Comparison of ENCODE assay signal across 11 cellular contexts in genomic region chr19:5561559-5561958, GRCh38. TPM values are rescaled to one million over a fixed set of nuclear protein-coding genes. Genes with fewer than 3 reads are reported as not detected.
DNase-seq lines count a peak whose midpoint lies in the region; ATAC-seq and TF ChIP-seq lines count a peak whose summit lies in the region.
"Had no signal": no experiment of that assay in that cellular context is flagged by ENCODE, and none has a peak within 500 bp of the region (broad histone marks: within the 10 kb centered on the region; RNA-seq: fewer than 3 reads in every experiment).

No MANE protein-coding gene starts in this region.

- TF ChIP-seq EP300 in SK-N-SH (IDR thresholded peaks at IDR 0.05; ENCODE audit: borderline replicate concordance in 1 of 2, low read depth in 1 of 2, low read length in 1 of 2): no peak

- CTCF ChIA-PET in SK-N-SH (lab: Yijun Ruan, JAX): interaction anchor here (0.8 to 1.3 kb wide), 8 partner anchors 11 to 757 kb away, joined by 3 to 4 read pairs (median 4); no protein-coding TSS in a partner anchor
- CTCF ChIA-PET in PC-3 (lab: Charles Lee): interaction anchor here (0.5 to 1.5 kb wide), 2 partner anchors 14 to 174 kb away, joined by 3 to 5 read pairs; no protein-coding TSS in a partner anchor

- TF ChIP-seq CTCF in SK-N-SH (IDR thresholded peaks at IDR 0.05) (peak; percentile 54), PC-3 (conservative IDR thresholded peaks at IDR 0.05; ENCODE audit: low read depth, low read length) (peak; percentile 88), fibroblast of mammary gland (conservative IDR thresholded peaks at IDR 0.05; ENCODE audit: control insufficient read depth, insufficient read depth, low read depth, low read length) (peak; percentile 47), upper lobe of right lung (IDR thresholded peaks at IDR 0.05) (peak; percentile 26), lower lobe of right lung (IDR thresholded peaks at IDR 0.05) (no peak)

- no peak for ATAC-seq in SK-N-SH treated with all-trans-retinoic acid at 6 μM for 48 hours
- ATAC-seq in PC-3: no peak
- no peak for ATAC-seq in upper lobe of right lung
- no peak for ATAC-seq in lower lobe of right lung

- H4K20me1 ChIP-seq in SK-N-SH (ENCODE audit: insufficient read depth) (no peaks in the 10 kb centered on the region), PC-3 (ENCODE audit: low read length) (no peaks in the 10 kb centered on the region)

- WGBS in SK-N-SH (ENCODE audit: low lambda C conversion rate): 83% methylated on average over 6 of the region's 6 CpGs

- H3K9me3 ChIP-seq in SK-N-SH (no peaks in the 10 kb centered on the region), PC-3 (ENCODE audit: low read length) (no peaks in the 10 kb centered on the region), upper lobe of right lung (peaks cover 5% of the 10 kb centered on the region), lower lobe of right lung (no peaks in the 10 kb centered on the region)

- H3K9ac ChIP-seq in SK-N-SH (no peak overlapping the region), PC-3 (ENCODE audit: low read length) (no peak overlapping the region)

- H3K27ac ChIP-seq in SK-N-SH (ENCODE audit: low read depth in 2 of 2, low read length in 1 of 2) (no peak overlapping the region), PC-3 (ENCODE audit: low read length) (no peak overlapping the region), upper lobe of right lung (no peak overlapping the region), lower lobe of right lung (no peak overlapping the region)
- H3K27ac ChIP-seq: tibial nerve had no signal

- H2AFZ ChIP-seq in SK-N-SH (ENCODE audit: low read depth) (no peak overlapping the region), PC-3 (ENCODE audit: low read length) (no peak overlapping the region)

- H3K9me2 ChIP-seq in SK-N-SH (no peaks in the 10 kb centered on the region), PC-3 (replicated peaks; ENCODE audit: low read length) (no peaks in the 10 kb centered on the region)

- H3K79me2 ChIP-seq in SK-N-SH (ENCODE audit: insufficient read depth) (no peaks in the 10 kb centered on the region), PC-3 (ENCODE audit: low read length) (no peaks in the 10 kb centered on the region)

- POLR2A ChIA-PET in SK-N-SH (lab: Yijun Ruan, JAX) (no interaction called here), PC-3 (lab: Charles Lee; ENCODE audit: unreplicated experiment) (no interaction called here)

- H3K36me3 ChIP-seq in SK-N-SH (replicated peaks in 1 of 2; ENCODE audit: control insufficient read depth in 1 of 2, insufficient read depth in 2 of 2, low read length in 1 of 2) (no peaks in the 10 kb centered on the region), PC-3 (ENCODE audit: low read depth, low read length) (no peaks in the 10 kb centered on the region), upper lobe of right lung (no peaks in the 10 kb centered on the region), lower lobe of right lung (no peaks in the 10 kb centered on the region)

- peaks cover 14% of the 10 kb centered on the region for H3K27me3 ChIP-seq in SK-N-SH (ENCODE audit: insufficient read depth)
- peaks cover 8% of the 10 kb centered on the region for H3K27me3 ChIP-seq in PC-3 (ENCODE audit: low read length)
- peaks cover 41% of the 10 kb centered on the region for H3K27me3 ChIP-seq in upper lobe of right lung
- H3K27me3 ChIP-seq in lower lobe of right lung (ENCODE audit: low read depth): peaks cover 29% of the 10 kb centered on the region

- H3K4me3 ChIP-seq in SK-N-SH (ENCODE audit: low read depth in 2 of 2, low read length in 1 of 2): no peak overlapping the region
- no peak overlapping the region for H3K4me3 ChIP-seq in PC-3 (ENCODE audit: low read length)
- no peak overlapping the region for H3K4me3 ChIP-seq in fibroblast of mammary gland (ENCODE audit: control insufficient read depth, low read depth, low read length)
- H3K4me3 ChIP-seq in upper lobe of right lung: no peak overlapping the region
- no peak overlapping the region for H3K4me3 ChIP-seq in lower lobe of right lung
- H3K4me3 ChIP-seq: tibial nerve had no signal

- H3K4me1 ChIP-seq in SK-N-SH (ENCODE audit: control insufficient read depth in 1 of 2, insufficient read depth in 2 of 2, low read depth in 1 of 2, low read length in 1 of 2) (no peaks in the 10 kb centered on the region; a peak in 1 of 4 replicates), PC-3 (ENCODE audit: insufficient read depth, low read length) (no peaks in the 10 kb centered on the region), upper lobe of right lung (no peaks in the 10 kb centered on the region), lower lobe of right lung (no peaks in the 10 kb centered on the region)
- H3K4me1 ChIP-seq: tibial nerve had no signal

- no peak for TF ChIP-seq RAD21 in SK-N-SH (IDR thresholded peaks at IDR 0.05; ENCODE audit: low read length)

- BruUV-seq in PC-3 (replicated peaks; lab: Mats Ljungman, UMichigan): no TSS peak

- H3F3A ChIP-seq in SK-N-SH (replicated peaks; ENCODE audit: insufficient read depth): no peaks in the 10 kb centered on the region
- H3F3A ChIP-seq in PC-3 (ENCODE audit: low read length, unreplicated experiment): no peaks in the 10 kb centered on the region

- peak; percentile 28 for DNase-seq in SK-N-SH
- peak; percentile 55 for DNase-seq in PC-3
- DNase-seq in fibroblast of mammary gland (ENCODE audit: low read depth): no peak
- no peak for DNase-seq in upper lobe of right lung
- no peak for DNase-seq in hepatic stellate cell (ENCODE audit: low spot score)
- no peak for DNase-seq in lower lobe of right lung
- DNase-seq in NCI-H2107 treated with DMSO at 0.1 percent for 48 hours (lab: John Stamatoyannopoulos, UW; ENCODE audit: unreplicated experiment): no peak
- DNase-seq: central memory CD4-positive, alpha-beta T cell; NCI-H187 treated with DMSO at 0.1 percent for 48 hours had no signal

- intact Hi-C loops in PC-3 (cut with micrococcal nuclease): no loop called here
- intact Hi-C loops in upper lobe of right lung (cut with DNase I): no loop called here
- intact Hi-C loops in lower lobe of right lung (cut with DNase I): no loop called here

- no peak overlapping the region for H3K4me2 ChIP-seq in SK-N-SH
- H3K4me2 ChIP-seq in PC-3 (ENCODE audit: low read length): no peak overlapping the region

TF ChIP-seq in SK-N-SH, 30 proteins besides CTCF, POLR2A, EP300 and RAD21 (continues in another document):
- TF ChIP-seq NRF1 (IDR thresholded peaks at IDR 0.05; ENCODE audit: low read depth, low read length): no peak
- TF ChIP-seq RXRA (IDR thresholded peaks at IDR 0.05; ENCODE audit: borderline replicate concordance, low read depth): no peak
- no peak for TF ChIP-seq FOXJ3 (CRISPR knock-in tag; IDR thresholded peaks at IDR 0.05)
- no peak for TF ChIP-seq TEAD4 (IDR thresholded peaks at IDR 0.05; ENCODE audit: borderline replicate concordance, insufficient read depth)

TF ChIP-seq in SK-N-SH treated with all-trans-retinoic acid at 6 μM for 48 hours, 23 proteins besides CTCF, POLR2A, EP300 and RAD21:
- TF ChIP-seq ISL1 (CRISPR knock-in tag; IDR thresholded peaks at IDR 0.05): no peak
- no peak for TF ChIP-seq GLIS3 (CRISPR knock-in tag; IDR thresholded peaks at IDR 0.05)
- TF ChIP-seq PATZ1 (CRISPR knock-in tag; IDR thresholded peaks at IDR 0.05; ENCODE audit: borderline replicate concordance): no peak
- TF ChIP-seq TCF4 (CRISPR knock-in tag; IDR thresholded peaks at IDR 0.05; ENCODE audit: borderline replicate concordance): no peak
- no peak for TF ChIP-seq RARB (CRISPR knock-in tag; IDR thresholded peaks at IDR 0.05)
- no peak for TF ChIP-seq OSR1 (CRISPR knock-in tag; IDR thresholded peaks at IDR 0.05)
- no peak for TF ChIP-seq CREB5 (CRISPR knock-in tag; IDR thresholded peaks at IDR 0.05; ENCODE audit: low read depth)

RNA-seq across cellular contexts. Expression of gene TINCR, which starts 6.2 kb away (rescaled TPM):
- polyA plus RNA-seq in SK-N-SH (2012; rRNA removed): 0.02 and 0.03 TPM in 2 replicates
- polyA plus RNA-seq in SK-N-SH (2012; cell fraction: cytosol; rRNA removed): 0.03 and 0.07 TPM in 2 replicates
- polyA plus RNA-seq in SK-N-SH (2012; cell fraction: nucleus; rRNA removed): 0.11 and 0.12 TPM in 2 replicates
- total RNA-seq in PC-3 (2014; rRNA removed): 0.58 and 0.69 TPM in 2 replicates
- total RNA-seq in upper lobe of right lung: 5.6 TPM
- total RNA-seq in lower lobe of right lung: 3.9 TPM

Comparison
In these comparisons a context has a peak if more than half of its experiments do, and no peak if none do; other contexts are left out.
1. DNase-seq: peak in SK-N-SH (single experiment) and PC-3 (single experiment); none in fibroblast of mammary gland (single experiment), upper lobe of right lung (single experiment), hepatic stellate cell (single experiment), lower lobe of right lung (single experiment) and NCI-H2107 treated with DMSO at 0.1 percent for 48 hours (single experiment).